30 cellular contexts compared by ENCODE assay signal in genomic region chr1:223654083-223654482, GRCh38. TPM values are rescaled to one million over a fixed set of nuclear protein-coding genes. Genes with fewer than 3 reads are reported as not detected.
DNase-seq lines count a peak whose midpoint lies in the region; ATAC-seq, FAIRE-seq and TF ChIP-seq lines count a peak whose summit lies in the region.
"Had no signal": no experiment of that assay in that cellular context is flagged by ENCODE, and none has a peak within 500 bp of the region (broad histone marks: within the 10 kb centered on the region; RNA-seq: fewer than 3 reads in every experiment).

No MANE protein-coding gene starts in this region.

- peaks cover 4% of the 10 kb centered on the region for H3K36me3 Mint-ChIP-seq in nephron progenitor cell (ENCODE audit: low read depth)
- H3K36me3 Mint-ChIP-seq: activated CD4-positive, alpha-beta memory T cell treated with anti-CD3 and anti-CD28 coated beads for 36 hours; naive B cell had no signal

- no peak overlapping the region for H2BK20ac ChIP-seq in IMR-90 (ENCODE audit: low read depth, low read length)

- CTCF ChIA-PET in IMR-90 (lab: Yijun Ruan, JAX), result no interaction called here

- POLR2A ChIA-PET in IMR-90 (lab: Charles Lee; ENCODE audit: unreplicated experiment), result no interaction called here

- H4K91ac ChIP-seq in IMR-90 (ENCODE audit: insufficient read depth, low read depth, low read length), result no peak overlapping the region

- no peak overlapping the region for H3K27ac ChIP-seq in IMR-90 (ENCODE audit: insufficient read depth, low read length)
- H3K27ac ChIP-seq: ascending aorta, suprapubic skin had no signal

- H3K4me1 Mint-ChIP-seq in nephron progenitor cell, result peaks cover 27% of the 10 kb centered on the region
- H3K4me1 Mint-ChIP-seq: activated T-helper 17 cell treated with anti-CD3 and anti-CD28 coated beads, Interleukin-2, amount 50 U/mL, for 72 hours; naive B cell had no signal

- BruUV-seq in IMR-90 (replicated peaks; lab: Mats Ljungman, UMichigan), result no TSS peak

- H2AFZ ChIP-seq in IMR-90 (replicated peaks; ENCODE audit: low read length, poor library complexity), result peak overlapping the region; percentile 39

- H3K18ac ChIP-seq in IMR-90 (ENCODE audit: low read depth, low read length), result no peak overlapping the region

- in situ Hi-C loops in IMR-90 (cut with MboI; ENCODE audit: low sequenced_read_pairs), result no loop called here

- H3K56ac ChIP-seq in IMR-90 (ENCODE audit: extremely low read depth, insufficient read depth, low read length), result no peak overlapping the region

- no peak overlapping the region for H3K9ac ChIP-seq in IMR-90 (ENCODE audit: low read depth, low read length)
- H3K9ac ChIP-seq: BLaER1 treated with 17β-estradiol and CSF1 and Interleukin-3, amounts not matched to agents 10 nM and 100 nM had no signal

- H2BK120ac ChIP-seq in IMR-90 (ENCODE audit: low read depth, low read length), result no peak overlapping the region

- DNase-seq in Daoy (ENCODE audit: low read depth), result peak; percentile 15
- DNase-seq in IMR-90, result no peak
- peak; percentile 81 for DNase-seq in bronchial epithelial cell (ENCODE audit: low read depth)
- DNase-seq in nephron progenitor cell, result no peak
- no peak for DNase-seq in NCI-H1694 (lab: John Stamatoyannopoulos, UW)
- no peak for DNase-seq in SIG-M5 (lab: John Stamatoyannopoulos, UW)
- DNase-seq in SIG-M5 treated with dmso at 0.1 percent for 504 hours (lab: John Stamatoyannopoulos, UW; ENCODE audit: unreplicated experiment), result no peak
- DNase-seq: activated CD4-positive, alpha-beta memory T cell treated with anti-CD3 and anti-CD28 coated beads for 36 hours; activated CD8-positive, alpha-beta memory T cell treated with anti-CD3 and anti-CD28 coated beads, Interleukin-2, amount 50 U/mL, for 48 hours; central memory CD4-positive, alpha-beta T cell; COR-L47; HCEC 1CT; left cardiac atrium; mesendoderm; naive B cell; NCI-H1436; small intestine; stimulated activated CD4-positive, alpha-beta T cell treated with anti-CD3 and anti-CD28 coated beads, Interleukin-1b, Interleukin-23, amount 100 ng/mL, for 48 hours; T1000 had no signal

- H2AK5ac ChIP-seq in IMR-90 (ENCODE audit: low read depth, low read length), result no peak overlapping the region

- H3K27me3 Mint-ChIP-seq in nephron progenitor cell (ENCODE audit: low read depth, poor library complexity), result peaks cover 8% of the 10 kb centered on the region
- H3K27me3 Mint-ChIP-seq: activated CD4-positive, alpha-beta memory T cell treated with anti-CD3 and anti-CD28 coated beads for 36 hours had no signal

- peaks cover 10% of the 10 kb centered on the region for H3K9me3 Mint-ChIP-seq in nephron progenitor cell
- H3K9me3 Mint-ChIP-seq: activated CD4-positive, alpha-beta memory T cell treated with anti-CD3 and anti-CD28 coated beads for 36 hours; activated T-helper 17 cell treated with anti-CD3 and anti-CD28 coated beads, Interleukin-2, amount 50 U/mL, for 72 hours had no signal

- peak; percentile 18 for FAIRE-seq in bronchial epithelial cell (lab: Jason Lieb, UNC)
- FAIRE-seq: GM19239, small intestine had no signal

- no peaks in the 10 kb centered on the region for H4K20me1 ChIP-seq in IMR-90 (ENCODE audit: insufficient read depth, low read length)
- H4K20me1 ChIP-seq: BLaER1 treated with 17β-estradiol and CSF1 and Interleukin-3, amounts not matched to agents 10 nM and 100 nM had no signal

- no peak overlapping the region for H3K4me2 ChIP-seq in IMR-90 (ENCODE audit: low read depth, low read length)

- no peaks in the 10 kb centered on the region for H3K4me1 ChIP-seq in IMR-90 (ENCODE audit: control insufficient read depth, insufficient read depth, low read length)
- H3K4me1 ChIP-seq: ascending aorta had no signal

- H3K23ac ChIP-seq in IMR-90 (ENCODE audit: low read depth, low read length), result no peak overlapping the region

- no peaks in the 10 kb centered on the region; the same call in 1 of the 2 replicates for H3K9me1 ChIP-seq in IMR-90 (ENCODE audit: insufficient read depth, low read length)

- ATAC-seq in IMR-90 (ENCODE audit: low read depth), result no peak
- ATAC-seq: activated T-helper 17 cell treated with anti-CD3 and anti-CD28 coated beads, Interleukin-2, amount 50 U/mL, for 72 hours had no signal

- no peak overlapping the region for H4K8ac ChIP-seq in IMR-90 (ENCODE audit: low read depth in 2 of 2, low read length in 2 of 2)

- H3K36me3 ChIP-seq in IMR-90 (ENCODE audit: control insufficient read depth, insufficient read depth, low read length) (no peaks in the 10 kb centered on the region), bronchial epithelial cell (ENCODE audit: control insufficient read depth, insufficient read depth, low read length) (no peaks in the 10 kb centered on the region)
- H3K36me3 ChIP-seq: ascending aorta; BLaER1 treated with 17β-estradiol and CSF1 and Interleukin-3, amounts not matched to agents 10 nM and 100 nM; suprapubic skin had no signal

- no CpG with 5 or more reads among the region's 6 CpGs for WGBS in IMR-90 (ENCODE audit: extremely low coverage in 2 of 2, insufficient read length in 1 of 2), 2 experiments

- no peaks in the 10 kb centered on the region for H3K79me1 ChIP-seq in IMR-90 (ENCODE audit: low read depth in 1 of 2, low read length in 2 of 2)

- H3K9me3 ChIP-seq in IMR-90 (ENCODE audit: control insufficient read depth, insufficient read depth, low read length), result no peaks in the 10 kb centered on the region
- H3K9me3 ChIP-seq: ascending aorta, suprapubic skin had no signal

- peak overlapping the region; percentile 6 for H3K27ac Mint-ChIP-seq in nephron progenitor cell
- H3K27ac Mint-ChIP-seq: activated CD4-positive, alpha-beta memory T cell treated with anti-CD3 and anti-CD28 coated beads for 36 hours; activated naive CD8-positive, alpha-beta T cell; activated T-helper 17 cell treated with anti-CD3 and anti-CD28 coated beads, Interleukin-2, amount 50 U/mL, for 72 hours had no signal

- H2AK9ac ChIP-seq in IMR-90 (replicated peaks; ENCODE audit: low read depth, low read length, poor library complexity), result peak overlapping the region; percentile 84

- H4K5ac ChIP-seq in IMR-90 (ENCODE audit: low read depth, low read length), result no peak overlapping the region

- H3K4me3 Mint-ChIP-seq in nephron progenitor cell, result no peak overlapping the region
- H3K4me3 Mint-ChIP-seq: activated CD4-positive, alpha-beta memory T cell treated with anti-CD3 and anti-CD28 coated beads for 36 hours; activated naive CD8-positive, alpha-beta T cell; activated T-helper 17 cell treated with anti-CD3 and anti-CD28 coated beads, Interleukin-2, amount 50 U/mL, for 72 hours; naive B cell had no signal

- H3K4me3 ChIP-seq in IMR-90 (ENCODE audit: insufficient read depth, low read depth, low read length) (no peak overlapping the region), bronchial epithelial cell (ENCODE audit: low read depth, low read length) (no peak overlapping the region)
- H3K4me3 ChIP-seq: ascending aorta; BLaER1 treated with 17β-estradiol and CSF1 and Interleukin-3, amounts not matched to agents 10 nM and 100 nM; suprapubic skin had no signal

- no peak for TF ChIP-seq RAD21 in IMR-90 (IDR thresholded peaks at IDR 0.05; ENCODE audit: low read length)

- no peak overlapping the region for H3K14ac ChIP-seq in IMR-90 (replicated peaks; ENCODE audit: low read depth, low read length)

- TF ChIP-seq CTCF in IMR-90 (conservative IDR thresholded peaks at IDR 0.05; ENCODE audit: low read depth, low read length) (no peak), bronchial epithelial cell (IDR thresholded peaks at IDR 0.05; ENCODE audit: insufficient read depth, low read length, severe bottlenecking) (no peak), nephron progenitor cell (IDR thresholded peaks at IDR 0.05) (no peak)

- H2BK5ac ChIP-seq in IMR-90 (ENCODE audit: low read depth, low read length, poor library complexity, severe bottlenecking), result no peak overlapping the region

- no peak overlapping the region for H3K4ac ChIP-seq in IMR-90 (ENCODE audit: low read depth, low read length)

- H2BK15ac ChIP-seq in IMR-90 (ENCODE audit: low read depth, low read length), result no peak overlapping the region

- dilution Hi-C loops in IMR-90 (cut with HindIII; ENCODE audit: low sequenced_read_pairs, unreplicated experiment), result no loop called here

- intact Hi-C loops in IMR-90 (cut with micrococcal nuclease), result no loop called here

- no peak for TF ChIP-seq POLR2A in IMR-90 (IDR thresholded peaks at IDR 0.05; ENCODE audit: low read depth, low read length)

- H3K27me3 ChIP-seq in IMR-90 (ENCODE audit: control insufficient read depth, insufficient read depth, low read length) (peaks cover 20% of the 10 kb centered on the region), bronchial epithelial cell (ENCODE audit: control insufficient read depth, insufficient read depth, low read length) (peaks cover 1% of the 10 kb centered on the region)
- H3K27me3 ChIP-seq: ascending aorta; BLaER1 treated with 17β-estradiol and CSF1 and Interleukin-3, amounts not matched to agents 10 nM and 100 nM; suprapubic skin had no signal

TF ChIP-seq in IMR-90, 13 proteins besides CTCF, POLR2A, EP300 and RAD21:
- no peak for TF ChIP-seq RCOR1 (IDR thresholded peaks at IDR 0.05; ENCODE audit: insufficient replicate concordance, low read length)
- no peak for TF ChIP-seq RFX5 (IDR thresholded peaks at IDR 0.05; ENCODE audit: low read depth, low read length)
- TF ChIP-seq ELK1 (IDR thresholded peaks at IDR 0.05; ENCODE audit: borderline replicate concordance, low read depth, low read length), result no peak
- no peak for TF ChIP-seq CEBPB (IDR thresholded peaks at IDR 0.05; ENCODE audit: low read depth, low read length)

RNA-seq across cellular contexts. Expression of gene CAPN8, which starts 11.4 kb away (rescaled TPM):
- total RNA-seq in Daoy (2014; rRNA removed; shearing (Covaris generic)), result not detected in 2 replicates
- not detected in 2 replicates for total RNA-seq in IMR-90 (2012; rRNA removed)
- polyA plus RNA-seq in IMR-90 (2012; rRNA removed), result not detected in 2 replicates
- not detected in 2 replicates for polyA plus RNA-seq in IMR-90 (2012; cell fraction: cytosol; rRNA removed)
- 0.08 TPM in 1 of 2 replicates, not detected in the other for polyA plus RNA-seq in IMR-90 (2012; cell fraction: nucleus; rRNA removed; ENCODE audit: low replicate concordance)
- under 0.01 and 0.26 TPM in 2 replicates for total RNA-seq in bronchial epithelial cell
- total RNA-seq: activated CD4-positive, alpha-beta memory T cell treated with anti-CD3 and anti-CD28 coated beads for 36 hours; activated T-helper 17 cell treated with anti-CD3 and anti-CD28 coated beads, Interleukin-2, amount 50 U/mL, for 72 hours; ascending aorta; dermis microvascular lymphatic vessel endothelial cell; NCI-H460; omental fat pad; RPMI7951 had no signal
- polyA plus RNA-seq: AG04450 had no signal

RNA-seq across cellular contexts. Expression of gene CAPN2, which starts 58.3 kb away (rescaled TPM):
- 186 and 189 TPM in 2 replicates for total RNA-seq in Daoy (2014; rRNA removed; shearing (Covaris generic))
- total RNA-seq in IMR-90 (2012; rRNA removed) (430 and 460 TPM in 2 replicates), bronchial epithelial cell (353 and 526 TPM in 2 replicates)
- polyA plus RNA-seq in IMR-90 (2012; rRNA removed), result 333 and 339 TPM in 2 replicates
- 193 and 197 TPM in 2 replicates for polyA plus RNA-seq in IMR-90 (2012; cell fraction: cytosol; rRNA removed)
- polyA plus RNA-seq in IMR-90 (2012; cell fraction: nucleus; rRNA removed; ENCODE audit: low replicate concordance), result 292 and 717 TPM in 2 replicates

Comparison
In these comparisons a context has a peak if more than half of its experiments do, and no peak if none do; other contexts are left out.
1. DNase-seq: peak in Daoy (single experiment) and bronchial epithelial cell (single experiment); none in IMR-90 (single experiment), nephron progenitor cell (single experiment), NCI-H1694 (single experiment), SIG-M5 (single experiment) and SIG-M5 treated with dmso at 0.1 percent for 504 hours (single experiment).